In genomic region chr22:49497266-49497665, GRCh38 we compare ENCODE assay signal across 1 cellular context.
TF ChIP-seq lines count a peak whose summit lies in the region.

No MANE protein-coding gene starts in this region.

TF ChIP-seq in HepG2, 621 proteins besides CTCF, POLR2A, EP300 and RAD21 (continued from another document):
- TF ChIP-seq RBM39 (IDR thresholded peaks at IDR 0.05; ENCODE audit: low read depth, low read length, poor library complexity, severe bottlenecking) = no peak
TF ChIP-seq in HepG2: peak in this region for 2.
